31 cellular contexts compared by ENCODE assay signal in genomic region chr15:81434882-81435281, GRCh38.
"Had no signal": no experiment of that assay in that cellular context is flagged by ENCODE, and none has a peak within 500 bp of the region (broad histone marks: within the 10 kb centered on the region; RNA-seq: fewer than 3 reads in every experiment).

No MANE protein-coding gene starts in this region.

- H3K27ac ChIP-seq: adrenal gland, ascending aorta, breast epithelium, VCaP had no signal

- DNase-seq: activated B cell treated with CpG ODN at 0.5 μM for 24 hours; activated CD4-positive, alpha-beta memory T cell treated with anti-CD3 and anti-CD28 coated beads for 36 hours; activated CD4-positive, alpha-beta T cell treated with anti-CD3 and anti-CD28 coated beads for 4 hours; activated CD4-positive, alpha-beta T cell treated with anti-CD3 and anti-CD28 coated beads, Interleukin-2, amount 10 ng/mL, durations not matched to agents 24 days and 14 days; activated CD4-positive, alpha-beta T cell treated with anti-CD3 and anti-CD28 coated beads, Interleukin-2, amount 50 U/mL, for 1 hour; activated CD4-positive, alpha-beta T cell treated with anti-CD3 and anti-CD28 coated beads, Interleukin-2, amount 50 U/mL, for 4 hours; activated CD4-positive, CD25-positive, alpha-beta regulatory T cell treated with anti-CD3 and anti-CD28 coated beads, Interleukin-2, amount 50 U/mL, for 72 hours; activated CD8-positive, alpha-beta memory T cell treated with anti-CD3 and anti-CD28 coated beads, Interleukin-2, amount 50 U/mL, for 4 hours; activated CD8-positive, alpha-beta T cell treated with anti-CD3 and anti-CD28 coated beads for 36 hours; activated effector memory CD4-positive, alpha-beta T cell treated with anti-CD3 and anti-CD28 coated beads, Interleukin-2, amount 50 U/mL, for 16 hours; activated gamma-delta T cell treated with Interleukin-2 at 50 U/mL for 16 hours; activated naive CD4-positive, alpha-beta T cell; activated naive CD4-positive, alpha-beta T cell treated with anti-CD3 and anti-CD28 coated beads for 36 hours; activated naive CD4-positive, alpha-beta T cell treated with anti-CD3 and anti-CD28 coated beads, Interleukin-2, amount 50 U/mL, for 16 hours; activated naive CD8-positive, alpha-beta T cell treated with anti-CD3 and anti-CD28 coated beads for 36 hours; activated T-cell treated with anti-CD3 and anti-CD28 coated beads for 4 hours; activated T-cell treated with anti-CD3 and anti-CD28 coated beads, Interleukin-2, amount 50 U/mL, for 1 hour; activated T-cell treated with anti-CD3 and anti-CD28 coated beads, Interleukin-2, amount 50 U/mL, for 4 hours; activated T-cell treated with anti-CD3 and anti-CD28 coated beads, Interleukin-2, amount 50 U/mL, for 72 hours; adrenal gland; amniotic stem cell; anterior cingulate cortex; central memory CD4-positive, alpha-beta T cell; T-cell; T-helper 2 cell; T-helper 9 cell had no signal

- ATAC-seq: activated CD8-positive, alpha-beta T cell treated with anti-CD3 and anti-CD28 coated beads for 36 hours; activated naive CD4-positive, alpha-beta T cell treated with anti-CD3 and anti-CD28 coated beads, Interleukin-2, amount 50 U/mL, for 72 hours; activated T-cell treated with anti-CD3 and anti-CD28 coated beads, Interleukin-2, amount 50 U/mL, for 4 hours; activated T-cell treated with anti-CD3 and anti-CD28 coated beads, Interleukin-2, amount 50 U/mL, for 72 hours; activated T-helper 17 cell treated with anti-CD3 and anti-CD28 coated beads, Interleukin-2, amount 50 U/mL, for 72 hours; T-cell had no signal
